Comparison of ENCODE assay signal across 15 cellular contexts in the genomic region with DNA sequence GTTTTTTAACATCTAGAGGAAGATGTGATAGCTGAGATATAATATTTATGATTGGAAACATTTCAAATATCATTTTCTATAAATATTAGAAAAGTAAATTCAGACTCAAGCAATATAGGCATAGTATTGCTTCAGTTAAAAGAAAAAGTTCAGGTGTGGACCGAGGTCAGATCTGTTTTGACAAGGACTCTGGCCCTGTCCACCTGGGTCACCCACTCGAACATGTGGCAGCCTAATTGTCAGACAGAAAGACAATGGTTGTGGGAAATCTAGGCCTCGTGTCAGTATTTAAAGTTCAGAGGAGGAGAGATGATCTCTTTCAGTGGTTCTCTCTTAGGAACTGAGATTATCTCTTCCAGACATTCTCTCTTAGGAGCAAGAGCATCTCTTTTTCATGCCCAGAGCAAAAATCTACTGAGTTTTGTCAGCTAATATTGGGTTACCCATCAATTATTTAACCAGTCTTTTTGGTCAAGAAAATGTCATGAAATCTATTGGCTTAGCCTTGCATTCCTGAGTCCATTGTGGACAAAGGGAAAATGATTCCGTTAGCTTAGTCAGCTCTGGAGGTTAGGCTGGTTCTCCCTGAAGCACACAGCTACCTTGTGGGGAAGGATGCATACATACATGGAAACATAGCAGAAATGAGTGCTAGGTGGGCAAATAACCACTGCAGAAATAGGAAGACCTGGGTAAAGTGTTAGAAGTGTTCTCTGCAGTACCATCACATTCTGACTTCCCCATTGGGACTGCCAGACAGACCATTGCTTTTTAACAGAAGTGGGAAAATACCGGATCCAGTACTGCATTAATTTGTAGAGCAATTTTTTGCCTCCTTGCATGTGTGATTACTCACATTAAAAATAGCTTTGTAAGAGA.
DNase-seq lines count a peak whose midpoint lies in the region; ATAC-seq and TF ChIP-seq lines count a peak whose summit lies in the region.
"Had no signal": no experiment of that assay in that cellular context is flagged by ENCODE, and none has a peak within 500 bp of the region (broad histone marks: within the 10 kb centered on the region; RNA-seq: fewer than 3 reads in every experiment).

No MANE protein-coding gene starts in this region.

- H3K27ac Mint-ChIP-seq in natural killer cell, result peak overlapping the region in 1 of 2 donors; percentile 82
- H3K27ac Mint-ChIP-seq in natural killer cell treated with Interleukin-12 subunit alpha and Interleukin-12 subunit beta and Interleukin-15 and Interleukin-18, amount 100 ng/mL, for 72 hours, result no peak overlapping the region
- H3K27ac Mint-ChIP-seq in activated naive CD8-positive, alpha-beta T cell treated with anti-CD3 and anti-CD28 coated beads, Interleukin-2, amount 50 U/mL, for 24 hours, result no peak overlapping the region
- H3K27ac Mint-ChIP-seq in activated T-cell treated with anti-CD3 and anti-CD28 coated beads, Interleukin-2, amount 50 U/mL, for 72 hours, result no peak overlapping the region
- H3K27ac Mint-ChIP-seq: CD4-positive, alpha-beta T cell; GM23338; mesothelial cell of epicardium had no signal

- ATAC-seq in natural killer cell (no peak), HG02759 (IDR thresholded peaks at IDR 0.05; ENCODE audit: unreplicated experiment) (peak; percentile 51), HG03457 (IDR thresholded peaks at IDR 0.05; ENCODE audit: unreplicated experiment) (peak; percentile 43)
- ATAC-seq in natural killer cell treated with Interleukin-12 subunit alpha and Interleukin-12 subunit beta and Interleukin-15 and Interleukin-18, amount 100 ng/mL, for 72 hours, result no peak
- ATAC-seq in activated naive CD8-positive, alpha-beta T cell treated with anti-CD3 and anti-CD28 coated beads, Interleukin-2, amount 50 U/mL, for 24 hours, result no peak
- ATAC-seq in activated T-cell treated with anti-CD3 and anti-CD28 coated beads, Interleukin-2, amount 50 U/mL, for 72 hours (replicated peaks in 1 of 2), result no peak
- ATAC-seq: GM23338 had no signal

- DNase-seq in natural killer cell (no peak), renal cortical epithelial cell (ENCODE audit: low read depth) (peak; percentile 82), GDM1 (lab: John Stamatoyannopoulos, UW) (no peak)
- no peak for DNase-seq in natural killer cell treated with Interleukin-12 subunit alpha and Interleukin-12 subunit beta and Interleukin-15 and Interleukin-18, amount 100 ng/mL, for 72 hours (ENCODE audit: low spot score)
- no peak for DNase-seq in activated naive CD8-positive, alpha-beta T cell treated with anti-CD3 and anti-CD28 coated beads, Interleukin-2, amount 50 U/mL, for 24 hours
- DNase-seq in activated T-cell treated with anti-CD3 and anti-CD28 coated beads, Interleukin-2, amount 50 U/mL, for 72 hours, result no peak
- DNase-seq: 8988T; activated naive CD4-positive, alpha-beta T cell treated with Interleukin-2 at 50 U/mL for 16 hours; CD4-positive, alpha-beta T cell; NCI-H1436 treated with DMSO at 0.1 percent for 48 hours; NCI-H446 treated with DMSO at 0.1 percent for 48 hours had no signal

- peak overlapping the region; percentile 95 for H3K4me3 Mint-ChIP-seq in natural killer cell
- H3K4me3 Mint-ChIP-seq in natural killer cell treated with Interleukin-12 subunit alpha and Interleukin-12 subunit beta and Interleukin-15 and Interleukin-18, amount 100 ng/mL, for 72 hours, result no peak overlapping the region
- H3K4me3 Mint-ChIP-seq in activated naive CD8-positive, alpha-beta T cell treated with anti-CD3 and anti-CD28 coated beads, Interleukin-2, amount 50 U/mL, for 24 hours, result no peak overlapping the region
- H3K4me3 Mint-ChIP-seq in activated T-cell treated with anti-CD3 and anti-CD28 coated beads, Interleukin-2, amount 50 U/mL, for 72 hours, result no peak overlapping the region
- H3K4me3 Mint-ChIP-seq: CD4-positive, alpha-beta T cell; GM23338; mesothelial cell of epicardium had no signal

- no peaks in the 10 kb centered on the region for H3K9me3 Mint-ChIP-seq in natural killer cell
- no peaks in the 10 kb centered on the region for H3K9me3 Mint-ChIP-seq in natural killer cell treated with Interleukin-12 subunit alpha and Interleukin-12 subunit beta and Interleukin-15 and Interleukin-18, amount 100 ng/mL, for 72 hours
- peaks cover 4% of the 10 kb centered on the region for H3K9me3 Mint-ChIP-seq in activated naive CD8-positive, alpha-beta T cell treated with anti-CD3 and anti-CD28 coated beads, Interleukin-2, amount 50 U/mL, for 24 hours
- H3K9me3 Mint-ChIP-seq in activated T-cell treated with anti-CD3 and anti-CD28 coated beads, Interleukin-2, amount 50 U/mL, for 72 hours, result peaks cover 2 to 3% of the 10 kb centered on the region in 2 donors
- H3K9me3 Mint-ChIP-seq: mesothelial cell of epicardium had no signal

- H3K36me3 Mint-ChIP-seq in natural killer cell, result no peaks in the 10 kb centered on the region
- no peaks in the 10 kb centered on the region for H3K36me3 Mint-ChIP-seq in natural killer cell treated with Interleukin-12 subunit alpha and Interleukin-12 subunit beta and Interleukin-15 and Interleukin-18, amount 100 ng/mL, for 72 hours
- no peaks in the 10 kb centered on the region for H3K36me3 Mint-ChIP-seq in activated naive CD8-positive, alpha-beta T cell treated with anti-CD3 and anti-CD28 coated beads, Interleukin-2, amount 50 U/mL, for 24 hours (ENCODE audit: low read depth)
- no peaks in the 10 kb centered on the region for H3K36me3 Mint-ChIP-seq in activated T-cell treated with anti-CD3 and anti-CD28 coated beads, Interleukin-2, amount 50 U/mL, for 72 hours (ENCODE audit: insufficient read depth in 2 of 2)
- H3K36me3 Mint-ChIP-seq: mesothelial cell of epicardium had no signal

- H3K4me1 Mint-ChIP-seq in natural killer cell, result peaks cover 19 to 20% of the 10 kb centered on the region in 2 donors
- H3K4me1 Mint-ChIP-seq in natural killer cell treated with Interleukin-12 subunit alpha and Interleukin-12 subunit beta and Interleukin-15 and Interleukin-18, amount 100 ng/mL, for 72 hours (ENCODE audit: low read depth in 2 of 2), result peaks cover 21 to 30% of the 10 kb centered on the region in 2 donors
- H3K4me1 Mint-ChIP-seq in activated naive CD8-positive, alpha-beta T cell treated with anti-CD3 and anti-CD28 coated beads, Interleukin-2, amount 50 U/mL, for 24 hours, result no peaks in the 10 kb centered on the region
- H3K4me1 Mint-ChIP-seq in activated T-cell treated with anti-CD3 and anti-CD28 coated beads, Interleukin-2, amount 50 U/mL, for 72 hours (ENCODE audit: low read depth), result peaks cover 12% of the 10 kb centered on the region
- H3K4me1 Mint-ChIP-seq: mesothelial cell of epicardium had no signal

- intact Hi-C loops in natural killer cell (cut with micrococcal nuclease), result no loop called here

- no peak for TF ChIP-seq CTCF in natural killer cell (IDR thresholded peaks at IDR 0.05)

- H3K27me3 Mint-ChIP-seq in natural killer cell (ENCODE audit: low read depth in 2 of 2), result no peaks in the 10 kb centered on the region
- no peaks in the 10 kb centered on the region for H3K27me3 Mint-ChIP-seq in natural killer cell treated with Interleukin-12 subunit alpha and Interleukin-12 subunit beta and Interleukin-15 and Interleukin-18, amount 100 ng/mL, for 72 hours
- H3K27me3 Mint-ChIP-seq in activated naive CD8-positive, alpha-beta T cell treated with anti-CD3 and anti-CD28 coated beads, Interleukin-2, amount 50 U/mL, for 24 hours, result no peaks in the 10 kb centered on the region
- no peaks in the 10 kb centered on the region for H3K27me3 Mint-ChIP-seq in activated T-cell treated with anti-CD3 and anti-CD28 coated beads, Interleukin-2, amount 50 U/mL, for 72 hours (ENCODE audit: low read depth)
- H3K27me3 Mint-ChIP-seq: CD4-positive, alpha-beta T cell had no signal

Comparison
In these comparisons a context has a peak if more than half of its experiments do, and no peak if none do; other contexts are left out.
1. ATAC-seq: peak in HG02759 (single experiment) and HG03457 (single experiment); none in natural killer cell (0 of 3), natural killer cell treated with Interleukin-12 subunit alpha and Interleukin-12 subunit beta and Interleukin-15 and Interleukin-18, amount 100 ng/mL, for 72 hours (0 of 2), activated naive CD8-positive, alpha-beta T cell treated with anti-CD3 and anti-CD28 coated beads, Interleukin-2, amount 50 U/mL, for 24 hours (single experiment) and activated T-cell treated with anti-CD3 and anti-CD28 coated beads, Interleukin-2, amount 50 U/mL, for 72 hours (0 of 2).